In genomic region chrX:100745806-100746537, GRCh38 we compare ENCODE assay signal across 17 cellular contexts. TPM values are rescaled to one million over a fixed set of nuclear protein-coding genes. Genes with fewer than 3 reads are reported as not detected.
DNase-seq lines count a peak whose midpoint lies in the region; ATAC-seq and TF ChIP-seq lines count a peak whose summit lies in the region.
"Had no signal": no experiment of that assay in that cellular context is flagged by ENCODE, and none has a peak within 500 bp of the region (broad histone marks: within the 10 kb centered on the region; RNA-seq: fewer than 3 reads in every experiment).

No MANE protein-coding gene starts in this region.

- H3K4me1 Mint-ChIP-seq in activated CD4-positive, alpha-beta T cell treated with anti-CD3 and anti-CD28 coated beads, Interleukin-2, amount 10 ng/mL, durations not matched to agents 24 days and 14 days: no peaks in the 10 kb centered on the region
- H3K4me1 Mint-ChIP-seq: activated naive CD4-positive, alpha-beta T cell treated with anti-CD3 and anti-CD28 coated beads, Interleukin-2, amount 50 U/mL, for 24 hours had no signal

- H3K4me3 ChIP-seq in SJCRH30 (no peak overlapping the region), gastroesophageal sphincter (no peak overlapping the region), WERI-Rb-1 (ENCODE audit: low read depth, low read length) (no peak overlapping the region)
- H3K4me3 ChIP-seq: heart right ventricle had no signal

- no peaks in the 10 kb centered on the region for H3K27me3 ChIP-seq in SJCRH30
- H3K27me3 ChIP-seq in gastroesophageal sphincter: no peaks in the 10 kb centered on the region
- H3K27me3 ChIP-seq in WERI-Rb-1 (ENCODE audit: insufficient read depth, low read depth, severe bottlenecking): no peaks in the 10 kb centered on the region

- DNase-seq in Ammon's horn (ENCODE audit: low spot score): peak; percentile 7
- peak; percentile 17 to 55 for DNase-seq in SJCRH30
- DNase-seq in renal cortical epithelial cell (ENCODE audit: low read depth): peak; percentile 64
- no peak for DNase-seq in AG08396 (ENCODE audit: low spot score)
- no peak for DNase-seq in activated CD4-positive, alpha-beta T cell treated with anti-CD3 and anti-CD28 coated beads, Interleukin-2, amount 10 ng/mL, durations not matched to agents 24 days and 14 days
- DNase-seq in WERI-Rb-1: no peak
- DNase-seq: activated CD4-positive, alpha-beta T cell treated with anti-CD3 and anti-CD28 coated beads, Interleukin-2, amount 50 U/mL, for 48 hours; DMS79; heart right ventricle; mesendoderm; NCI-H2081 treated with DMSO at 0.1 percent for 48 hours; retina had no signal

- peaks cover 5% of the 10 kb centered on the region for H3K4me1 ChIP-seq in SJCRH30
- peaks cover 0 to 24% (median 0%) of the 10 kb centered on the region in 3 donors for H3K4me1 ChIP-seq in gastroesophageal sphincter

- TF ChIP-seq CTCF in gastroesophageal sphincter (IDR thresholded peaks at IDR 0.05): no peak
- TF ChIP-seq CTCF in WERI-Rb-1 (IDR thresholded peaks at IDR 0.05; ENCODE audit: low read depth, low read length): no peak

- H3K27me3 Mint-ChIP-seq in activated CD4-positive, alpha-beta T cell treated with anti-CD3 and anti-CD28 coated beads, Interleukin-2, amount 10 ng/mL, durations not matched to agents 24 days and 14 days: peaks cover 5% of the 10 kb centered on the region

- H3K9me3 ChIP-seq in SJCRH30 (replicated peaks) (no peaks in the 10 kb centered on the region), gastroesophageal sphincter (no peaks in the 10 kb centered on the region), WERI-Rb-1 (ENCODE audit: severe bottlenecking) (no peaks in the 10 kb centered on the region)
- H3K9me3 ChIP-seq: heart right ventricle had no signal

- WGBS in gastroesophageal sphincter (ENCODE audit: low coverage in 1 of 2), 2 donors: 21 to 31% methylated on average over 2 to 6 of the region's 7 CpGs

- no peak for TF ChIP-seq EP300 in gastroesophageal sphincter (IDR thresholded peaks at IDR 0.05)

- H3K36me3 ChIP-seq in SJCRH30: no peaks in the 10 kb centered on the region
- H3K36me3 ChIP-seq in gastroesophageal sphincter: no peaks in the 10 kb centered on the region
- H3K36me3 ChIP-seq in WERI-Rb-1: no peaks in the 10 kb centered on the region
- H3K36me3 ChIP-seq: heart right ventricle had no signal

- intact Hi-C loops in activated CD4-positive, alpha-beta T cell treated with anti-CD3 and anti-CD28 coated beads, Interleukin-2, amount 10 ng/mL, durations not matched to agents 24 days and 14 days (cut with micrococcal nuclease): no loop called here

- H3K27ac ChIP-seq in SJCRH30: no peak overlapping the region
- H3K27ac ChIP-seq in gastroesophageal sphincter: peak overlapping the region; percentile 65 to 77 (median 72)
- no peak overlapping the region for H3K27ac ChIP-seq in WERI-Rb-1

- H3K9me3 Mint-ChIP-seq in activated CD4-positive, alpha-beta T cell treated with anti-CD3 and anti-CD28 coated beads, Interleukin-2, amount 10 ng/mL, durations not matched to agents 24 days and 14 days: no peaks in the 10 kb centered on the region
- H3K9me3 Mint-ChIP-seq: activated naive CD4-positive, alpha-beta T cell treated with anti-CD3 and anti-CD28 coated beads, Interleukin-2, amount 50 U/mL, for 24 hours had no signal

- ATAC-seq in gastroesophageal sphincter (peak; percentile 81), GM18858 (IDR thresholded peaks at IDR 0.05; ENCODE audit: unreplicated experiment) (no peak)

- no peak overlapping the region for H3K4me3 Mint-ChIP-seq in activated CD4-positive, alpha-beta T cell treated with anti-CD3 and anti-CD28 coated beads, Interleukin-2, amount 10 ng/mL, durations not matched to agents 24 days and 14 days
- H3K4me3 Mint-ChIP-seq: activated naive CD4-positive, alpha-beta T cell treated with anti-CD3 and anti-CD28 coated beads, Interleukin-2, amount 50 U/mL, for 24 hours had no signal

- no peak for TF ChIP-seq POLR2A in gastroesophageal sphincter (IDR thresholded peaks at IDR 0.05)

- no peak overlapping the region for H3K27ac Mint-ChIP-seq in activated CD4-positive, alpha-beta T cell treated with anti-CD3 and anti-CD28 coated beads, Interleukin-2, amount 10 ng/mL, durations not matched to agents 24 days and 14 days
- H3K27ac Mint-ChIP-seq: activated naive CD4-positive, alpha-beta T cell treated with anti-CD3 and anti-CD28 coated beads, Interleukin-2, amount 50 U/mL, for 24 hours had no signal

- no peaks in the 10 kb centered on the region for H3K36me3 Mint-ChIP-seq in activated CD4-positive, alpha-beta T cell treated with anti-CD3 and anti-CD28 coated beads, Interleukin-2, amount 10 ng/mL, durations not matched to agents 24 days and 14 days (ENCODE audit: low read depth)
- H3K36me3 Mint-ChIP-seq: activated naive CD4-positive, alpha-beta T cell treated with anti-CD3 and anti-CD28 coated beads, Interleukin-2, amount 50 U/mL, for 24 hours had no signal

RNA-seq across cellular contexts. Expression of gene SYTL4, which starts 14.1 kb away (rescaled TPM):
- total RNA-seq in SJCRH30 (2014; rRNA removed; shearing (Covaris generic)): not detected in 2 replicates
- total RNA-seq in gastroesophageal sphincter (10 to 100 TPM; 18.6 to 33.6 (median 26.7) TPM), renal cortical epithelial cell (7.1 and 8.6 TPM in 2 replicates)
- not detected in 2 replicates for total RNA-seq in activated CD4-positive, alpha-beta T cell treated with anti-CD3 and anti-CD28 coated beads, Interleukin-2, amount 10 ng/mL, durations not matched to agents 24 days and 14 days
- total RNA-seq: OCI-LY7; T-helper 1 cell treated with Interleukin-12 subunit alpha and Interleukin-12 subunit beta and Interleukin-4 antibody, amounts not matched to agents 30 ng/mL and 1 ng/mL, for 36 hours had no signal

Comparison
In these comparisons a context has a peak if more than half of its experiments do, and no peak if none do; other contexts are left out.
1. DNase-seq: peak in Ammon's horn (single experiment), SJCRH30 (2 of 2) and renal cortical epithelial cell (single experiment); none in AG08396 (single experiment), activated CD4-positive, alpha-beta T cell treated with anti-CD3 and anti-CD28 coated beads, Interleukin-2, amount 10 ng/mL, durations not matched to agents 24 days and 14 days (single experiment) and WERI-Rb-1 (single experiment).
2. H3K27ac ChIP-seq: peak in gastroesophageal sphincter (4 of 4); none in SJCRH30 (single experiment) and WERI-Rb-1 (single experiment).